8 cellular contexts compared by ENCODE assay signal in genomic region chr1:52140633-52141512, GRCh38. TPM values are rescaled to one million over a fixed set of nuclear protein-coding genes. Genes with fewer than 3 reads are reported as not detected.
DNase-seq lines count a peak whose midpoint lies in the region; ATAC-seq and TF ChIP-seq lines count a peak whose summit lies in the region.

No MANE protein-coding gene starts in this region.

- POLR2A ChIA-PET in WTC11 (lab: Charles Lee) = interaction anchor here (0.6 kb wide), 1 partner anchor 208 kb away, joined by 10 read pairs; no protein-coding TSS in a partner anchor

- DNase-seq in T-helper 2 cell treated with Interferon-gamma antibody and Interleukin-4, amounts not matched to agents 5 μg/mL and 100 μg/mL, for 36 hours (ENCODE audit: low spot score) = no peak
- no peak for DNase-seq in T-helper 2 cell
- no peak for DNase-seq in WTC11 (ENCODE audit: low spot score)
- no peak for DNase-seq in NCI-H2227 treated with DMSO at 0.1 percent for 48 hours (lab: John Stamatoyannopoulos, UW)

- peak overlapping the region; percentile 93 for H3K4me3 ChIP-seq in iPS-15b (ENCODE audit: low read depth, low read length)
- peak overlapping the region; percentile 88 for H3K4me3 ChIP-seq in stomach smooth muscle (ENCODE audit: low read length in 2 of 2)

- H3K27ac Mint-ChIP-seq in T-helper 2 cell treated with Interferon-gamma antibody and Interleukin-4, amounts not matched to agents 5 μg/mL and 100 μg/mL, for 36 hours = no peak overlapping the region
- no peak overlapping the region for H3K27ac Mint-ChIP-seq in WTC11

- no peak for TF ChIP-seq CTCF in WTC11 (IDR thresholded peaks at IDR 0.05)

- peaks cover 27% of the 10 kb centered on the region for H3K4me1 Mint-ChIP-seq in T-helper 2 cell treated with Interferon-gamma antibody and Interleukin-4, amounts not matched to agents 5 μg/mL and 100 μg/mL, for 36 hours (ENCODE audit: low read depth)
- H3K4me1 Mint-ChIP-seq in WTC11 = peaks cover 15% of the 10 kb centered on the region

- ATAC-seq in WTC11 = no peak
- ATAC-seq in HG03432 (IDR thresholded peaks at IDR 0.05; ENCODE audit: unreplicated experiment) = no peak
- no peak for ATAC-seq in HG02885 (IDR thresholded peaks at IDR 0.05; ENCODE audit: poor library complexity, unreplicated experiment)

- peak overlapping the region; percentile 95 for H3K27ac ChIP-seq in stomach smooth muscle (ENCODE audit: low read length)

- CTCF ChIA-PET in WTC11 (lab: Charles Lee) = interaction anchor here (0.6 kb wide), 1 partner anchor 28 kb away, joined by 3 read pairs; no protein-coding TSS in a partner anchor

- peak overlapping the region; percentile 77 for H3K4me3 Mint-ChIP-seq in T-helper 2 cell treated with Interferon-gamma antibody and Interleukin-4, amounts not matched to agents 5 μg/mL and 100 μg/mL, for 36 hours
- peak overlapping the region; percentile 73 for H3K4me3 Mint-ChIP-seq in WTC11

- H3K4me1 ChIP-seq in iPS-15b (ENCODE audit: control insufficient read depth, insufficient read depth, low read length) (peaks cover 5% of the 10 kb centered on the region), stomach smooth muscle (ENCODE audit: control insufficient read depth, insufficient read depth, low read length) (peaks cover 9% of the 10 kb centered on the region)

- no peak overlapping the region for H3K9ac ChIP-seq in iPS-15b (ENCODE audit: low read depth, low read length)
- peak overlapping the region; percentile 90 to 97 for H3K9ac ChIP-seq in stomach smooth muscle (ENCODE audit: low read length in 2 of 2)

- no peaks in the 10 kb centered on the region for H3K9me3 ChIP-seq in iPS-15b (ENCODE audit: control insufficient read depth, insufficient read depth, low read length)
- H3K9me3 ChIP-seq in stomach smooth muscle (ENCODE audit: control insufficient read depth in 2 of 2, low read length in 2 of 2) = no peaks in the 10 kb centered on the region

- peaks cover 16% of the 10 kb centered on the region for H3K27me3 ChIP-seq in iPS-15b (ENCODE audit: control insufficient read depth, insufficient read depth, low read length)
- H3K27me3 ChIP-seq in stomach smooth muscle (ENCODE audit: control insufficient read depth in 1 of 2, insufficient read depth in 2 of 2, low read length in 2 of 2) = no peaks in the 10 kb centered on the region

- H3K36me3 Mint-ChIP-seq in T-helper 2 cell treated with Interferon-gamma antibody and Interleukin-4, amounts not matched to agents 5 μg/mL and 100 μg/mL, for 36 hours (ENCODE audit: low read depth) = no peaks in the 10 kb centered on the region
- H3K36me3 Mint-ChIP-seq in WTC11 = no peaks in the 10 kb centered on the region

- no peaks in the 10 kb centered on the region for H3K9me3 Mint-ChIP-seq in T-helper 2 cell treated with Interferon-gamma antibody and Interleukin-4, amounts not matched to agents 5 μg/mL and 100 μg/mL, for 36 hours
- H3K9me3 Mint-ChIP-seq in WTC11 = no peaks in the 10 kb centered on the region

- H3K36me3 ChIP-seq in iPS-15b (ENCODE audit: control insufficient read depth, insufficient read depth, low read length) (no peaks in the 10 kb centered on the region), stomach smooth muscle (ENCODE audit: control insufficient read depth in 2 of 2, insufficient read depth in 2 of 2, low read length in 2 of 2) (no peaks in the 10 kb centered on the region)

- H3K27me3 Mint-ChIP-seq in T-helper 2 cell treated with Interferon-gamma antibody and Interleukin-4, amounts not matched to agents 5 μg/mL and 100 μg/mL, for 36 hours (ENCODE audit: low read depth) = peaks cover 40% of the 10 kb centered on the region
- H3K27me3 Mint-ChIP-seq in WTC11 (ENCODE audit: low read depth) = peaks cover 18% of the 10 kb centered on the region

TF ChIP-seq in WTC11, 78 proteins besides CTCF, POLR2A, EP300 and RAD21:
- TF ChIP-seq JAZF1 (CRISPR knock-in tag; IDR thresholded peaks at IDR 0.05) = no peak
- no peak for TF ChIP-seq ZNF232 (CRISPR knock-in tag; IDR thresholded peaks at IDR 0.05)
- no peak for TF ChIP-seq RELA (CRISPR knock-in tag; IDR thresholded peaks at IDR 0.05; ENCODE audit: borderline replicate concordance)
- TF ChIP-seq, protein P1, sequence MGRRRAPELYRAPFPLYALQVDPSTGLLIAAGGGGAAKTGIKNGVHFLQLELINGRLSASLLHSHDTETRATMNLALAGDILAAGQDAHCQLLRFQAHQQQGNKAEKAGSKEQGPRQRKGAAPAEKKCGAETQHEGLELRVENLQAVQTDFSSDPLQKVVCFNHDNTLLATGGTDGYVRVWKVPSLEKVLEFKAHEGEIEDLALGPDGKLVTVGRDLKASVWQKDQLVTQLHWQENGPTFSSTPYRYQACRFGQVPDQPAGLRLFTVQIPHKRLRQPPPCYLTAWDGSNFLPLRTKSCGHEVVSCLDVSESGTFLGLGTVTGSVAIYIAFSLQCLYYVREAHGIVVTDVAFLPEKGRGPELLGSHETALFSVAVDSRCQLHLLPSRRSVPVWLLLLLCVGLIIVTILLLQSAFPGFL (CRISPR knock-in tag; IDR thresholded peaks at IDR 0.05; ENCODE audit: borderline replicate concordance) = no peak
- no peak for TF ChIP-seq TCF7 (CRISPR knock-in tag; IDR thresholded peaks at IDR 0.05; ENCODE audit: low read depth)
- no peak for TF ChIP-seq ZNF671 (CRISPR knock-in tag; IDR thresholded peaks at IDR 0.05)
- no peak for TF ChIP-seq GTF2I (CRISPR knock-in tag; conservative IDR thresholded peaks at IDR 0.05)
- TF ChIP-seq SMAD4 (CRISPR knock-in tag; IDR thresholded peaks at IDR 0.05) = no peak
- TF ChIP-seq, protein P2, sequence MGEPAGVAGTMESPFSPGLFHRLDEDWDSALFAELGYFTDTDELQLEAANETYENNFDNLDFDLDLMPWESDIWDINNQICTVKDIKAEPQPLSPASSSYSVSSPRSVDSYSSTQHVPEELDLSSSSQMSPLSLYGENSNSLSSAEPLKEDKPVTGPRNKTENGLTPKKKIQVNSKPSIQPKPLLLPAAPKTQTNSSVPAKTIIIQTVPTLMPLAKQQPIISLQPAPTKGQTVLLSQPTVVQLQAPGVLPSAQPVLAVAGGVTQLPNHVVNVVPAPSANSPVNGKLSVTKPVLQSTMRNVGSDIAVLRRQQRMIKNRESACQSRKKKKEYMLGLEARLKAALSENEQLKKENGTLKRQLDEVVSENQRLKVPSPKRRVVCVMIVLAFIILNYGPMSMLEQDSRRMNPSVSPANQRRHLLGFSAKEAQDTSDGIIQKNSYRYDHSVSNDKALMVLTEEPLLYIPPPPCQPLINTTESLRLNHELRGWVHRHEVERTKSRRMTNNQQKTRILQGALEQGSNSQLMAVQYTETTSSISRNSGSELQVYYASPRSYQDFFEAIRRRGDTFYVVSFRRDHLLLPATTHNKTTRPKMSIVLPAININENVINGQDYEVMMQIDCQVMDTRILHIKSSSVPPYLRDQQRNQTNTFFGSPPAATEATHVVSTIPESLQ (CRISPR knock-in tag; IDR thresholded peaks at IDR 0.05) = no peak
- no peak for TF ChIP-seq OVOL2 (CRISPR knock-in tag; IDR thresholded peaks at IDR 0.05; ENCODE audit: borderline replicate concordance)
- TF ChIP-seq, protein P3, sequence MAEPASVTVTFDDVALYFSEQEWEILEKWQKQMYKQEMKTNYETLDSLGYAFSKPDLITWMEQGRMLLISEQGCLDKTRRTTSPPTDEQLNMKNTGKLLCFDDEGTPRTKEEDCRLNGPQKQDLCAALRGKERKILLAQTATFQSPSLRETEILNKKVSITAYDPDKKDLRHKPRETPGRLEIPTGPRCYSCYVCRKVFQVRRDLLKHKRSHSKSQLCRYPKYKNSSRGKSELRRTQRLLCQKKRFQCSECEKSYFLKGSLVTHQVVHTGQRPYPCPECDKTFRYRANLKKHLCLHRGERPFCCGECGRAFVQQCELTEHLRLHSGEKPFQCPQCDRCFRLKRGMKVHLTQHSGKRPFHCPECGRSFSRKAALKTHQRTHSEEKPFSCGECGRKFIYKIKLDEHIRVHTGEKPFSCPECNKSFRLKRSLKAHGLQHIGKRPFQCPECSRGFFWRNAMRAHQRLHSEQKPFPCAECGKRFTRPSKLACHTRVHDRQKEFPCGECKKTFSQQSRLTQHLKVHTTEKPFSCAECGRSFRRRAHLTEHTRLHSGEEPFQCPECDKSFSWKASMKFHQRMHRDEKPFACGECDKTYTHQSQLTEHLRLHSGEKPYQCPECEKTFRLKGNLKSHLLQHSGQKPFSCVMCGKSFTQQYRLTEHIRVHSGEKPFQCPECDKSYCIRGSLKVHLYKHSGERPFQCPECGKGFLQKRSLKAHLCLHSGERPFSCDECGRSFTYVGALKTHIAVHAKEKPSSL (CRISPR knock-in tag; conservative IDR thresholded peaks at IDR 0.05) = no peak
- TF ChIP-seq TEAD4 (CRISPR knock-in tag; IDR thresholded peaks at IDR 0.05) = no peak
- TF ChIP-seq ZNF396 (CRISPR knock-in tag; IDR thresholded peaks at IDR 0.05; ENCODE audit: borderline replicate concordance) = no peak
- no peak for TF ChIP-seq TEAD1 (CRISPR knock-in tag; IDR thresholded peaks at IDR 0.05)
- TF ChIP-seq PRRX2 (CRISPR knock-in tag; IDR thresholded peaks at IDR 0.05) = no peak
- no peak for TF ChIP-seq CBFB (CRISPR knock-in tag; IDR thresholded peaks at IDR 0.05; ENCODE audit: low read depth)
- TF ChIP-seq CREB1 (CRISPR knock-in tag; IDR thresholded peaks at IDR 0.05) = no peak
- no peak for TF ChIP-seq HMGXB4 (CRISPR knock-in tag; IDR thresholded peaks at IDR 0.05)

RNA-seq across cellular contexts. Expression of gene ZFYVE9, which starts 1.0 kb away (rescaled TPM):
- total RNA-seq in WTC11 (2021) = 19.2 to 20.1 TPM (median 19.6 TPM) in 3 replicates
